1 cellular context compared by ENCODE assay signal in the genomic region with DNA sequence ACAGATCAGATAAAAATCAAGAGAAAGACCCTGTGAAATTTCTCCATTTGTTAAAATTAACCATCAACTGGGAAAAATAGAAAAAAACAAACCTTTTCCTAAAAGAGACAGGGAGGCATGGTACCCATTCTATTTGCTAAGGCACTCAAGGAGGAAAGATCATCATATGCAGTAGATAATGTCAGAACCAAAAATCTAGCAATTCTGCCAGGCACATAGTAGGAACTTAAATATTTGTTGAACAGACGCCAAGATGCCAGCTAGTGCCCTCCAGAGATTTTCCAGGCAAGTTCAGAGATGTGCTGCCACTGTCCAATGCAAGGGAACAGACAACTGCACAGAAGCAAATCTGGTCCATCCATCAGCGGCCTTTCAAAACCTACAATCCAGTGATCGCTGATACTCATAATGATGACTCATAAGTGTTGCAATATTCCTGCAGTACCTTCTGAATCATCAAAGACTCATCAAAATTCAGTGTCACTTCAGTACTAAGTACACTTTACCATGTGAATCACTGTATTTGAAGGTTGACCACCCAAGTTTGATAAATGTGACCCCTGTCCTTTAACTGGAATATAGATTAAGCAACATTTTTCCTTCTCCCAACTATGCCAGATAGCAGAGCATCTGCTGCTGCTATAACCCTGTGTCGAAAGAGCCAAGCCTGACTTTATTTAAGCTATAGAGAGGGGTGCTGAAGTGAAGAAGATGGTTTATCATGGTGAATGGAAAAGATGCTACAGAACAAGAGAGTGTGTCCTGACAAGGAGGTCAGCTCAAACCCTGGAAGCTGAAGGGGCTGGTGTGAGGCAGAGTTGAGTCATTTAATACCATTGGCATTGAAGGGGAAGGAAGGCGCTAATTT.
TF ChIP-seq lines count a peak whose summit lies in the region.

No MANE protein-coding gene starts in this region.

TF ChIP-seq in HepG2, 621 proteins besides CTCF, POLR2A, EP300 and RAD21 (continued from another document and continues in another):
- TF ChIP-seq, protein P1, sequence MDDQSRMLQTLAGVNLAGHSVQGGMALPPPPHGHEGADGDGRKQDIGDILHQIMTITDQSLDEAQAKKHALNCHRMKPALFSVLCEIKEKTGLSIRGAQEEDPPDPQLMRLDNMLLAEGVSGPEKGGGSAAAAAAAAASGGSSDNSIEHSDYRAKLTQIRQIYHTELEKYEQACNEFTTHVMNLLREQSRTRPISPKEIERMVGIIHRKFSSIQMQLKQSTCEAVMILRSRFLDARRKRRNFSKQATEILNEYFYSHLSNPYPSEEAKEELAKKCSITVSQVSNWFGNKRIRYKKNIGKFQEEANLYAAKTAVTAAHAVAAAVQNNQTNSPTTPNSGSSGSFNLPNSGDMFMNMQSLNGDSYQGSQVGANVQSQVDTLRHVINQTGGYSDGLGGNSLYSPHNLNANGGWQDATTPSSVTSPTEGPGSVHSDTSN (CRISPR knock-in tag; IDR thresholded peaks at IDR 0.05; ENCODE audit: borderline replicate concordance): no peak
- TF ChIP-seq MIER3 (CRISPR knock-in tag; IDR thresholded peaks at IDR 0.05; ENCODE audit: borderline replicate concordance): peak; percentile 77; the same call in 1 of the 2 replicates
- TF ChIP-seq HDAC6 (IDR thresholded peaks at IDR 0.05; ENCODE audit: low read depth, low read length): no peak
- peak; percentile 23; the same call in 1 of the 2 replicates for TF ChIP-seq TCF7L2 (IDR thresholded peaks at IDR 0.05; ENCODE audit: low read depth, low read length)
- peak; percentile 84 for TF ChIP-seq ZNF644 (CRISPR knock-in tag; IDR thresholded peaks at IDR 0.05; ENCODE audit: low read depth)
- no peak for TF ChIP-seq SOX13 (IDR thresholded peaks at IDR 0.05)
- TF ChIP-seq SOX13 (CRISPR knock-in tag; conservative IDR thresholded peaks at IDR 0.05 in 1 of 2, IDR thresholded peaks at IDR 0.05 in 1 of 2): peak in 1 of 2 experiments; percentile 51; a peak in 1 of 4 replicates
- TF ChIP-seq SUZ12 (IDR thresholded peaks at IDR 0.05; ENCODE audit: low read depth, low read length): no peak
- no peak for TF ChIP-seq TBP (CRISPR knock-in tag; IDR thresholded peaks at IDR 0.05)
- TF ChIP-seq MTA1 (CRISPR knock-in tag; IDR thresholded peaks at IDR 0.05; ENCODE audit: borderline replicate concordance): no peak
- TF ChIP-seq, protein P2, sequence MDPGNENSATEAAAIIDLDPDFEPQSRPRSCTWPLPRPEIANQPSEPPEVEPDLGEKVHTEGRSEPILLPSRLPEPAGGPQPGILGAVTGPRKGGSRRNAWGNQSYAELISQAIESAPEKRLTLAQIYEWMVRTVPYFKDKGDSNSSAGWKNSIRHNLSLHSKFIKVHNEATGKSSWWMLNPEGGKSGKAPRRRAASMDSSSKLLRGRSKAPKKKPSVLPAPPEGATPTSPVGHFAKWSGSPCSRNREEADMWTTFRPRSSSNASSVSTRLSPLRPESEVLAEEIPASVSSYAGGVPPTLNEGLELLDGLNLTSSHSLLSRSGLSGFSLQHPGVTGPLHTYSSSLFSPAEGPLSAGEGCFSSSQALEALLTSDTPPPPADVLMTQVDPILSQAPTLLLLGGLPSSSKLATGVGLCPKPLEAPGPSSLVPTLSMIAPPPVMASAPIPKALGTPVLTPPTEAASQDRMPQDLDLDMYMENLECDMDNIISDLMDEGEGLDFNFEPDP (CRISPR knock-in tag; conservative IDR thresholded peaks at IDR 0.05): no peak
- TF ChIP-seq, protein P3, sequence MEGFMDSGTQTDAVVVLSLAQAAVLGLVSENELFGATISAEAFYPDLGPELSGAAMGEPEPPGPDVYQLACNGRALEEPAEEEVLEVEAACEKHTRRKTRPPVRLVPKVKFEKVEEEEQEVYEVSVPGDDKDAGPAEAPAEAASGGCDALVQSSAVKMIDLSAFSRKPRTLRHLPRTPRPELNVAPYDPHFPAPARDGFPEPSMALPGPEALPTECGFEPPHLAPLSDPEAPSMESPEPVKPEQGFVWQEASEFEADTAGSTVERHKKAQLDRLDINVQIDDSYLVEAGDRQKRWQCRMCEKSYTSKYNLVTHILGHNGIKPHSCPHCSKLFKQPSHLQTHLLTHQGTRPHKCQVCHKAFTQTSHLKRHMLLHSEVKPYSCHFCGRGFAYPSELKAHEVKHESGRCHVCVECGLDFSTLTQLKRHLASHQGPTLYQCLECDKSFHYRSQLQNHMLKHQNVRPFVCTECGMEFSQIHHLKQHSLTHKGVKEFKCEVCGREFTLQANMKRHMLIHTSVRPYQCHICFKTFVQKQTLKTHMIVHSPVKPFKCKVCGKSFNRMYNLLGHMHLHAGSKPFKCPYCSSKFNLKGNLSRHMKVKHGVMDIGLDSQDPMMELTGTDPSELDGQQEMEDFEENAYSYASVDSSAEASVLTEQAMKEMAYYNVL (CRISPR knock-in tag; IDR thresholded peaks at IDR 0.05; ENCODE audit: borderline replicate concordance): no peak
- no peak for TF ChIP-seq RBAK (CRISPR knock-in tag; IDR thresholded peaks at IDR 0.05)
- TF ChIP-seq ZNF816 (CRISPR knock-in tag; IDR thresholded peaks at IDR 0.05; ENCODE audit: borderline replicate concordance): no peak
- TF ChIP-seq TBL1XR1 (IDR thresholded peaks at IDR 0.05; ENCODE audit: borderline replicate concordance, low read length, partially characterized antibody): no peak
- TF ChIP-seq ZNF546 (CRISPR knock-in tag; conservative IDR thresholded peaks at IDR 0.05): no peak
- no peak for TF ChIP-seq FIP1L1 (IDR thresholded peaks at IDR 0.05; ENCODE audit: borderline replicate concordance, insufficient read depth, low read depth, low read length)
- no peak for TF ChIP-seq ZNF251 (CRISPR knock-in tag; IDR thresholded peaks at IDR 0.05)
- TF ChIP-seq, protein P4, sequence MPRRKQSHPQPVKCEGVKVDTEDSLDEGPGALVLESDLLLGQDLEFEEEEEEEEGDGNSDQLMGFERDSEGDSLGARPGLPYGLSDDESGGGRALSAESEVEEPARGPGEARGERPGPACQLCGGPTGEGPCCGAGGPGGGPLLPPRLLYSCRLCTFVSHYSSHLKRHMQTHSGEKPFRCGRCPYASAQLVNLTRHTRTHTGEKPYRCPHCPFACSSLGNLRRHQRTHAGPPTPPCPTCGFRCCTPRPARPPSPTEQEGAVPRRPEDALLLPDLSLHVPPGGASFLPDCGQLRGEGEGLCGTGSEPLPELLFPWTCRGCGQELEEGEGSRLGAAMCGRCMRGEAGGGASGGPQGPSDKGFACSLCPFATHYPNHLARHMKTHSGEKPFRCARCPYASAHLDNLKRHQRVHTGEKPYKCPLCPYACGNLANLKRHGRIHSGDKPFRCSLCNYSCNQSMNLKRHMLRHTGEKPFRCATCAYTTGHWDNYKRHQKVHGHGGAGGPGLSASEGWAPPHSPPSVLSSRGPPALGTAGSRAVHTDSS (CRISPR knock-in tag; conservative IDR thresholded peaks at IDR 0.05): no peak
- TF ChIP-seq SIN3B (IDR thresholded peaks at IDR 0.05; ENCODE audit: low read length): no peak
- TF ChIP-seq, protein P5, sequence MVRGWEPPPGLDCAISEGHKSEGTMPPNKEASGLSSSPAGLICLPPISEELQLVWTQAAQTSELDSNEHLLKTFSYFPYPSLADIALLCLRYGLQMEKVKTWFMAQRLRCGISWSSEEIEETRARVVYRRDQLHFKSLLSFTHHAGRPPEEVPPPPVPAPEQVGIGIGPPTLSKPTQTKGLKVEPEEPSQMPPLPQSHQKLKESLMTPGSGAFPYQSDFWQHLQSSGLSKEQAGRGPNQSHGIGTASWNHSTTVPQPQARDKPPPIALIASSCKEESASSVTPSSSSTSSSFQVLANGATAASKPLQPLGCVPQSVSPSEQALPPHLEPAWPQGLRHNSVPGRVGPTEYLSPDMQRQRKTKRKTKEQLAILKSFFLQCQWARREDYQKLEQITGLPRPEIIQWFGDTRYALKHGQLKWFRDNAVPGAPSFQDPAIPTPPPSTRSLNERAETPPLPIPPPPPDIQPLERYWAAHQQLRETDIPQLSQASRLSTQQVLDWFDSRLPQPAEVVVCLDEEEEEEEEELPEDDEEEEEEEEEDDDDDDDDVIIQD (CRISPR knock-in tag; IDR thresholded peaks at IDR 0.05; ENCODE audit: low read depth): peak; percentile 71; the same call in 1 of the 2 replicates
- TF ChIP-seq, protein P6, sequence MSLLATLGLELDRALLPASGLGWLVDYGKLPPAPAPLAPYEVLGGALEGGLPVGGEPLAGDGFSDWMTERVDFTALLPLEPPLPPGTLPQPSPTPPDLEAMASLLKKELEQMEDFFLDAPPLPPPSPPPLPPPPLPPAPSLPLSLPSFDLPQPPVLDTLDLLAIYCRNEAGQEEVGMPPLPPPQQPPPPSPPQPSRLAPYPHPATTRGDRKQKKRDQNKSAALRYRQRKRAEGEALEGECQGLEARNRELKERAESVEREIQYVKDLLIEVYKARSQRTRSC (CRISPR knock-in tag; IDR thresholded peaks at IDR 0.05; ENCODE audit: low read depth): no peak
- TF ChIP-seq FOSL1 (CRISPR knock-in tag; IDR thresholded peaks at IDR 0.05; ENCODE audit: borderline replicate concordance): peak; percentile 95
- TF ChIP-seq, protein P7, sequence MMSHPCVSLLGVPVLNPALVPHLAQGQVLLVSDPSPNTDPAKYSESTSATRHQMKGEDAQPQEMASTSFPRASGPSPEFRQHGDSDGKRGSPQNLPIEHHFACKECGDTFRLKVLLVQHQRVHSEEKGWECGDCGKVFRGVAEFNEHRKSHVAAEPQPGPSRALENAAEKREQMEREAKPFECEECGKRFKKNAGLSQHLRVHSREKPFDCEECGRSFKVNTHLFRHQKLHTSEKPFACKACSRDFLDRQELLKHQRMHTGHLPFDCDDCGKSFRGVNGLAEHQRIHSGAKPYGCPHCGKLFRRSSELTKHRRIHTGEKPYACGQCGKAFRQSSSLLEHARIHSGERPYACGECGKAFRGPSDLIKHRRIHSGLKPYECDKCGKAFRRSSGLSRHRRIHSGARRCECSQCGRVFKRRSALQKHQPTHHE (CRISPR knock-in tag; IDR thresholded peaks at IDR 0.05; ENCODE audit: borderline replicate concordance): no peak
- TF ChIP-seq HDAC1 (CRISPR knock-in tag; IDR thresholded peaks at IDR 0.05): no peak
- TF ChIP-seq, protein P8, sequence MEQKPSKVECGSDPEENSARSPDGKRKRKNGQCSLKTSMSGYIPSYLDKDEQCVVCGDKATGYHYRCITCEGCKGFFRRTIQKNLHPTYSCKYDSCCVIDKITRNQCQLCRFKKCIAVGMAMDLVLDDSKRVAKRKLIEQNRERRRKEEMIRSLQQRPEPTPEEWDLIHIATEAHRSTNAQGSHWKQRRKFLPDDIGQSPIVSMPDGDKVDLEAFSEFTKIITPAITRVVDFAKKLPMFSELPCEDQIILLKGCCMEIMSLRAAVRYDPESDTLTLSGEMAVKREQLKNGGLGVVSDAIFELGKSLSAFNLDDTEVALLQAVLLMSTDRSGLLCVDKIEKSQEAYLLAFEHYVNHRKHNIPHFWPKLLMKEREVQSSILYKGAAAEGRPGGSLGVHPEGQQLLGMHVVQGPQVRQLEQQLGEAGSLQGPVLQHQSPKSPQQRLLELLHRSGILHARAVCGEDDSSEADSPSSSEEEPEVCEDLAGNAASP (CRISPR knock-in tag; IDR thresholded peaks at IDR 0.05; ENCODE audit: borderline replicate concordance): 0 out of 2 replicates have a peak, but pooled peaks have one; percentile 22
- TF ChIP-seq, protein P9, sequence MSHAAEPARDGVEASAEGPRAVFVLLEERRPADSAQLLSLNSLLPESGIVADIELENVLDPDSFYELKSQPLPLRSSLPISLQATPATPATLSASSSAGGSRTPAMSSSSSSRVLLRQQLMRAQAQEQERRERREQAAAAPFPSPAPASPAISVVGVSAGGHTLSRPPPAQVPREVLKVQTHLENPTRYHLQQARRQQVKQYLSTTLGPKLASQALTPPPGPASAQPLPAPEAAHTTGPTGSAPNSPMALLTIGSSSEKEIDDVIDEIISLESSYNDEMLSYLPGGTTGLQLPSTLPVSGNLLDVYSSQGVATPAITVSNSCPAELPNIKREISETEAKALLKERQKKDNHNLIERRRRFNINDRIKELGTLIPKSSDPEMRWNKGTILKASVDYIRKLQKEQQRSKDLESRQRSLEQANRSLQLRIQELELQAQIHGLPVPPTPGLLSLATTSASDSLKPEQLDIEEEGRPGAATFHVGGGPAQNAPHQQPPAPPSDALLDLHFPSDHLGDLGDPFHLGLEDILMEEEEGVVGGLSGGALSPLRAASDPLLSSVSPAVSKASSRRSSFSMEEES (CRISPR knock-in tag; IDR thresholded peaks at IDR 0.05): peak; percentile 73; the same call in 1 of the 2 replicates
- peak; percentile 91 for TF ChIP-seq TCF7 (IDR thresholded peaks at IDR 0.05; ENCODE audit: low read depth)
- TF ChIP-seq MAF1 (CRISPR knock-in tag; IDR thresholded peaks at IDR 0.05; ENCODE audit: borderline replicate concordance): no peak
- TF ChIP-seq FOXK1 (CRISPR knock-in tag; IDR thresholded peaks at IDR 0.05; ENCODE audit: borderline replicate concordance, low read depth): peak; percentile 46; the same call in 1 of the 2 replicates
- no peak for TF ChIP-seq BHLHE40 (IDR thresholded peaks at IDR 0.05; ENCODE audit: low read length)
- TF ChIP-seq ZNF292 (CRISPR knock-in tag; IDR thresholded peaks at IDR 0.05; ENCODE audit: borderline replicate concordance, low read depth): no peak
- TF ChIP-seq HNF4G (IDR thresholded peaks at IDR 0.05; ENCODE audit: borderline replicate concordance, low read depth, low read length): peak; percentile 34; the same call in 1 of the 2 replicates
- no peak for TF ChIP-seq HNF4G (CRISPR knock-in tag; IDR thresholded peaks at IDR 0.05; ENCODE audit: borderline replicate concordance, low read depth)
- TF ChIP-seq MTF2 (CRISPR knock-in tag; IDR thresholded peaks at IDR 0.05; ENCODE audit: borderline replicate concordance): no peak
- peak; percentile 66; the same call in 1 of the 2 replicates for TF ChIP-seq EHMT2 (IDR thresholded peaks at IDR 0.05; ENCODE audit: borderline replicate concordance, low read depth, low read length)
- TF ChIP-seq NFKBIZ (CRISPR knock-in tag; IDR thresholded peaks at IDR 0.05): peak; percentile 67; the same call in 1 of the 2 replicates
- TF ChIP-seq SP5 (CRISPR knock-in tag; IDR thresholded peaks at IDR 0.05; ENCODE audit: borderline replicate concordance, low read depth): peak; percentile 29; the same call in 1 of the 2 replicates
- no peak for TF ChIP-seq ZNF619 (CRISPR knock-in tag; IDR thresholded peaks at IDR 0.05)
- TF ChIP-seq SALL1 (CRISPR knock-in tag; IDR thresholded peaks at IDR 0.05): peak; percentile 52; the same call in 1 of the 2 replicates
- peak; percentile 90; the same call in 1 of the 2 replicates for TF ChIP-seq TBX3 (IDR thresholded peaks at IDR 0.05; ENCODE audit: borderline replicate concordance)
- TF ChIP-seq, protein P10, sequence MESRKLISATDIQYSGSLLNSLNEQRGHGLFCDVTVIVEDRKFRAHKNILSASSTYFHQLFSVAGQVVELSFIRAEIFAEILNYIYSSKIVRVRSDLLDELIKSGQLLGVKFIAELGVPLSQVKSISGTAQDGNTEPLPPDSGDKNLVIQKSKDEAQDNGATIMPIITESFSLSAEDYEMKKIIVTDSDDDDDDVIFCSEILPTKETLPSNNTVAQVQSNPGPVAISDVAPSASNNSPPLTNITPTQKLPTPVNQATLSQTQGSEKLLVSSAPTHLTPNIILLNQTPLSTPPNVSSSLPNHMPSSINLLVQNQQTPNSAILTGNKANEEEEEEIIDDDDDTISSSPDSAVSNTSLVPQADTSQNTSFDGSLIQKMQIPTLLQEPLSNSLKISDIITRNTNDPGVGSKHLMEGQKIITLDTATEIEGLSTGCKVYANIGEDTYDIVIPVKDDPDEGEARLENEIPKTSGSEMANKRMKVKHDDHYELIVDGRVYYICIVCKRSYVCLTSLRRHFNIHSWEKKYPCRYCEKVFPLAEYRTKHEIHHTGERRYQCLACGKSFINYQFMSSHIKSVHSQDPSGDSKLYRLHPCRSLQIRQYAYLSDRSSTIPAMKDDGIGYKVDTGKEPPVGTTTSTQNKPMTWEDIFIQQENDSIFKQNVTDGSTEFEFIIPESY (CRISPR knock-in tag; IDR thresholded peaks at IDR 0.05): peak; percentile 58
- TF ChIP-seq TEAD2 (CRISPR knock-in tag; IDR thresholded peaks at IDR 0.05): no peak
- no peak for TF ChIP-seq ZMYM3 (CRISPR knock-in tag; IDR thresholded peaks at IDR 0.05)
- TF ChIP-seq NFYC (CRISPR knock-in tag; IDR thresholded peaks at IDR 0.05): no peak
- peak; percentile 74 for TF ChIP-seq NCOA2 (CRISPR knock-in tag; IDR thresholded peaks at IDR 0.05)
- TF ChIP-seq RNF2 (conservative IDR thresholded peaks at IDR 0.05; ENCODE audit: low read depth): no peak
